7 cellular contexts compared by ENCODE assay signal in genomic region chr11:123390146-123390545, GRCh38. TPM values are rescaled to one million over a fixed set of nuclear protein-coding genes. Genes with fewer than 3 reads are reported as not detected.
"Had no signal": no experiment of that assay in that cellular context is flagged by ENCODE, and none has a peak within 500 bp of the region (broad histone marks: within the 10 kb centered on the region; RNA-seq: fewer than 3 reads in every experiment).

No MANE protein-coding gene starts in this region.

- H2AFZ ChIP-seq: GM23338 had no signal

- H3K27ac ChIP-seq: HL-60 had no signal

- H3K4me3 ChIP-seq: GM23338 had no signal

- DNase-seq: H9, HCEC 1CT, KBM-7 had no signal

- ATAC-seq: GM23338, HepG2 had no signal

- H3K4me2 ChIP-seq: GM23338 had no signal

RNA-seq across cellular contexts. Expression of gene GRAMD1B, which starts 39.9 kb away (rescaled TPM):
- total RNA-seq: HepG2 had no signal
- polyA plus RNA-seq: IgD-negative memory B cell had no signal
